Comparison of ENCODE assay signal across 10 cellular contexts in the genomic region with DNA sequence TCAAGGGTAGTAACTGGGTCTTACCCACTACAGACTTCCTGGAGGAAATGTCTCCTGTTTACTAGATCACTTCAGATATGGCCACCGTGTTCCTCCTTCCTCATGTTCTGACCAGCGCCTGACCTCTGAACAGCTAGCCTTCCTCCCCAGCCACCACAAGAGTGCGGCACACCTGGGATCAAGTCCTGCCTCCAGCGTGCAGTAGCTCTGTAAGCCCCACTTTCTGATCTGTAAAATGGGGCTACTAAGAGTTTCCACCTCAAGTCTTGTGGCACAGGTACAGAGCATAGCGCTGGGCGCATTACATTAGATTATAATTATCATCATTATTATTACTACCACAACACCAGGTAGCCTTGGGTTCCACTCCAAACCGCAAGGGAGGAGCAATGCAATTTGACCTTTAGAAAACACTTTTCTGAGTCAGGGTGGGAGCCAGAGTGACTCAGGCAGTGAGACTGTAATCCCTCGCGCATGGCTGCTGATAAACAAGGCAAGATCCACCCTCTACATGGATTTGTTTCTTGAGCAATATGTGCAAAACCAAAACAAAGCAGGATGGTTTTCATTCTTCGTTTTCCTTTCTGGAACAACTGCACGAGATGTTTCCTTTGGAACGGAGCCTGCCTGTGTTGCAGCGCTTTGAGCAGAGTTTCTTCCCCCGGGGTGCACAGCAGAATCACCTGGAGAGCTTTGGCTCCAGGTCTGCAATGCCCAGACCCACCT.
DNase-seq lines count a peak whose midpoint lies in the region; ATAC-seq and TF ChIP-seq lines count a peak whose summit lies in the region.
"Had no signal": no experiment of that assay in that cellular context is flagged by ENCODE, and none has a peak within 500 bp of the region (broad histone marks: within the 10 kb centered on the region; RNA-seq: fewer than 3 reads in every experiment).

No MANE protein-coding gene starts in this region.

- H3K36me3 ChIP-seq in GM23248 (ENCODE audit: low read depth): no peaks in the 10 kb centered on the region

- H3K27ac ChIP-seq in GM23248 (peak overlapping the region; percentile 99), VCaP (peak overlapping the region; percentile 36)

- in situ Hi-C loops in GM23248 (cut with MboI): no loop called here

- peaks cover 40% of the 10 kb centered on the region for H3K4me1 ChIP-seq in GM23248 (ENCODE audit: insufficient read depth)

- no peaks in the 10 kb centered on the region for H4K20me1 ChIP-seq in GM23248 (ENCODE audit: insufficient read depth)

- H3K9me3 Mint-ChIP-seq in glutamatergic neuron (ENCODE audit: unreplicated experiment): peaks cover 11% of the 10 kb centered on the region
- H3K9me3 Mint-ChIP-seq: activated naive CD4-positive, alpha-beta T cell treated with anti-CD3 and anti-CD28 coated beads, Interleukin-2, amount 50 U/mL, for 24 hours had no signal

- H3K4me2 ChIP-seq in GM23248 (ENCODE audit: unreplicated experiment): peak overlapping the region; percentile 80

- peak overlapping the region; percentile 84 for H3K9ac ChIP-seq in GM23248

- peaks cover 3% of the 10 kb centered on the region for H3K27me3 Mint-ChIP-seq in glutamatergic neuron (ENCODE audit: unreplicated experiment)
- H3K27me3 Mint-ChIP-seq: activated naive CD4-positive, alpha-beta T cell treated with anti-CD3 and anti-CD28 coated beads, Interleukin-2, amount 50 U/mL, for 24 hours had no signal

- no peaks in the 10 kb centered on the region for H3K9me3 ChIP-seq in GM23248 (ENCODE audit: low read depth)

- H3K79me2 ChIP-seq in GM23248 (ENCODE audit: insufficient read depth): no peaks in the 10 kb centered on the region

- H3K4me3 Mint-ChIP-seq in glutamatergic neuron (ENCODE audit: unreplicated experiment): no peak overlapping the region
- H3K4me3 Mint-ChIP-seq: activated naive CD4-positive, alpha-beta T cell treated with anti-CD3 and anti-CD28 coated beads, Interleukin-2, amount 50 U/mL, for 24 hours had no signal

- H3K27ac Mint-ChIP-seq in glutamatergic neuron (ENCODE audit: unreplicated experiment): no peak overlapping the region
- H3K27ac Mint-ChIP-seq: activated naive CD4-positive, alpha-beta T cell treated with anti-CD3 and anti-CD28 coated beads, Interleukin-2, amount 50 U/mL, for 24 hours had no signal

- DNase-seq in GM23248 (peak; percentile 99), glutamatergic neuron (peak; percentile 2), skeletal muscle cell (ENCODE audit: low read depth) (peak; percentile 95), NCI-H446 treated with DMSO at 0.1 percent for 48 hours (lab: John Stamatoyannopoulos, UW) (no peak)
- no peak for DNase-seq in stimulated activated CD8-positive, alpha-beta memory T cell treated with anti-CD3 and anti-CD28 coated beads, Interleukin-4, amount 100 ng/mL, for 48 hours
- DNase-seq: NCI-H1048 had no signal

- ATAC-seq in GM21717 (IDR thresholded peaks at IDR 0.05; ENCODE audit: unreplicated experiment) (no peak), HG02763 (IDR thresholded peaks at IDR 0.05; ENCODE audit: unreplicated experiment) (no peak)

- no peak overlapping the region for H2AFZ ChIP-seq in GM23248

- 13 to 19% methylated on average over 14 of the region's 14 CpGs for WGBS in GM23248 (ENCODE audit: low coverage in 1 of 2, low lambda C conversion rate in 2 of 2, missing lambda C conversion rate in 2 of 2), 2 experiments

- H3F3A ChIP-seq in GM23248 (ENCODE audit: insufficient read depth): peaks cover 29% of the 10 kb centered on the region

- TF ChIP-seq CTCF in VCaP (conservative IDR thresholded peaks at IDR 0.05): no peak
- TF ChIP-seq CTCF in glutamatergic neuron (IDR thresholded peaks at IDR 0.05; ENCODE audit: partially characterized antibody, unreplicated experiment): no peak

- H3K4me1 Mint-ChIP-seq in glutamatergic neuron (ENCODE audit: low read depth, unreplicated experiment): no peaks in the 10 kb centered on the region
- H3K4me1 Mint-ChIP-seq: activated naive CD4-positive, alpha-beta T cell treated with anti-CD3 and anti-CD28 coated beads, Interleukin-2, amount 50 U/mL, for 24 hours had no signal

- no peaks in the 10 kb centered on the region for H3K27me3 ChIP-seq in GM23248 (replicated peaks; ENCODE audit: insufficient read depth)

- H3K36me3 Mint-ChIP-seq in glutamatergic neuron (ENCODE audit: unreplicated experiment): no peaks in the 10 kb centered on the region
- H3K36me3 Mint-ChIP-seq: activated naive CD4-positive, alpha-beta T cell treated with anti-CD3 and anti-CD28 coated beads, Interleukin-2, amount 50 U/mL, for 24 hours had no signal

- no peaks in the 10 kb centered on the region for H3K9me2 ChIP-seq in GM23248 (ENCODE audit: insufficient read depth)

- H3K4me3 ChIP-seq in GM23248 (peak overlapping the region; percentile 26; the same call in 1 of the 2 replicates), skeletal muscle cell (ENCODE audit: low read depth, low read length) (no peak overlapping the region)

Comparison
In these comparisons a context has a peak if more than half of its experiments do, and no peak if none do; other contexts are left out.
1. DNase-seq: peak in GM23248 (single experiment), glutamatergic neuron (single experiment) and skeletal muscle cell (single experiment); none in stimulated activated CD8-positive, alpha-beta memory T cell treated with anti-CD3 and anti-CD28 coated beads, Interleukin-4, amount 100 ng/mL, for 48 hours (single experiment) and NCI-H446 treated with DMSO at 0.1 percent for 48 hours (single experiment).